ENCODE assay signal across 15 cellular contexts in genomic region chr13:50393641-50394040, GRCh38.
A peak's percentile ranks its signal among the peaks of the same experiment; 100 is the strongest.
DNase-seq lines count a peak whose midpoint lies in the region; ATAC-seq, FAIRE-seq and TF ChIP-seq lines count a peak whose summit lies in the region.
"Had no signal": no experiment of that assay in that cellular context is flagged by ENCODE, and none has a peak within 500 bp of the region (broad histone marks: within the 10 kb centered on the region; RNA-seq: fewer than 3 reads in every experiment).

No MANE protein-coding gene starts in this region.

- DNase-seq in NCI-H2171 treated with DMSO at 0.1 percent for 48 hours (lab: John Stamatoyannopoulos, UW) (peak; percentile 95), neural crest cell (ENCODE audit: low read depth, low spot score) (peak; percentile 28), kidney (no peak), GM12892 (ENCODE audit: insufficient read length) (no peak), SHP77 treated with DMSO at 0.1 percent for 48 hours (lab: John Stamatoyannopoulos, UW) (no peak)
- DNase-seq: activated CD4-positive, alpha-beta T cell treated with anti-CD3 and anti-CD28 coated beads for 4 hours; activated effector memory CD4-positive, alpha-beta T cell treated with anti-CD3 and anti-CD28 coated beads, Interleukin-2, amount 50 U/mL, for 16 hours; CD8-positive, alpha-beta memory T cell; cerebellar nuclear complex; stimulated activated naive CD8-positive, alpha-beta T cell treated with anti-CD3 and anti-CD28 coated beads, Interleukin-15, amount 100 ng/mL, for 72 hours had no signal

- intact Hi-C loops in kidney (cut with DNase I), result no loop called here

- H3K9me3 ChIP-seq in HEK293 (ENCODE audit: control insufficient read depth, insufficient read depth, low read depth, low read length) (no peaks in the 10 kb centered on the region), kidney (ENCODE audit: control insufficient read depth in 1 of 2, low read length in 2 of 2) (no peaks in the 10 kb centered on the region)

- FAIRE-seq in kidney (lab: Jason Lieb, UNC), result no peak
- no peak for FAIRE-seq in GM12892 (lab: Jason Lieb, UNC)
- FAIRE-seq: GM19239, keratinocyte had no signal

- peaks cover 0 to 7% (median 0%) of the 10 kb centered on the region in 5 experiments for H3K9me3 Mint-ChIP-seq in brain
- H3K9me3 Mint-ChIP-seq in neural crest cell, result peaks cover 2% of the 10 kb centered on the region
- H3K9me3 Mint-ChIP-seq: CD8-positive, alpha-beta memory T cell; stimulated activated naive CD8-positive, alpha-beta T cell treated with anti-CD3 and anti-CD28 coated beads, Interleukin-15, amount 100 ng/mL, for 72 hours had no signal

- POLR2A ChIA-PET in HEK293 (lab: Yijun Ruan, JAX), result no interaction called here

- H3K36me3 Mint-ChIP-seq in brain (no peaks in the 10 kb centered on the region), neural crest cell (ENCODE audit: low read depth) (peaks cover 5% of the 10 kb centered on the region)

- H3K4me1 ChIP-seq in HEK293 (ENCODE audit: control insufficient read depth, insufficient read depth, low read length) (no peaks in the 10 kb centered on the region; the same call in 1 of the 2 replicates), kidney (ENCODE audit: control insufficient read depth in 1 of 2, insufficient read depth in 1 of 2, low read depth in 1 of 2, low read length in 2 of 2) (no peaks in the 10 kb centered on the region)

- H3K27ac Mint-ChIP-seq in brain (peak overlapping the region; percentile 61 to 88 (median 77)), neural crest cell (ENCODE audit: unreplicated experiment) (no peak overlapping the region)
- H3K27ac Mint-ChIP-seq: CD8-positive, alpha-beta memory T cell; stimulated activated naive CD8-positive, alpha-beta T cell treated with anti-CD3 and anti-CD28 coated beads, Interleukin-15, amount 100 ng/mL, for 72 hours had no signal

- H3K9ac ChIP-seq in kidney (ENCODE audit: low read length in 2 of 2), result no peak overlapping the region

- H3K27ac ChIP-seq in HEK293 (ENCODE audit: extremely low read depth, low read depth, low read length), result no peak overlapping the region
- H3K27ac ChIP-seq in kidney (ENCODE audit: low read depth in 2 of 2, low read length in 2 of 2), result no peak overlapping the region

- H3K4me1 Mint-ChIP-seq in brain (peaks cover 48% of the 10 kb centered on the region), neural crest cell (peaks cover 14% of the 10 kb centered on the region)
- H3K4me1 Mint-ChIP-seq: CD8-positive, alpha-beta memory T cell; stimulated activated naive CD8-positive, alpha-beta T cell treated with anti-CD3 and anti-CD28 coated beads, Interleukin-15, amount 100 ng/mL, for 72 hours had no signal

- peak overlapping the region in 4 of 5 experiments; percentile 20 to 56 (median 38) for H3K4me3 Mint-ChIP-seq in brain
- H3K4me3 Mint-ChIP-seq in neural crest cell, result no peak overlapping the region
- H3K4me3 Mint-ChIP-seq: CD8-positive, alpha-beta memory T cell; stimulated activated naive CD8-positive, alpha-beta T cell treated with anti-CD3 and anti-CD28 coated beads, Interleukin-15, amount 100 ng/mL, for 72 hours had no signal

- H3K4me3 ChIP-seq in HEK293 (ENCODE audit: low read depth, low read length) (no peak overlapping the region), kidney (ENCODE audit: low read length in 2 of 2) (no peak overlapping the region)

- no peak for TF ChIP-seq CTCF in HEK293 (tag by site-specific recombination; IDR thresholded peaks at IDR 0.05)
- no peak for TF ChIP-seq CTCF in brain (conservative IDR thresholded peaks at IDR 0.05)
- TF ChIP-seq CTCF in neural crest cell (conservative IDR thresholded peaks at IDR 0.05), result no peak
- TF ChIP-seq CTCF in kidney (IDR thresholded peaks at IDR 0.05; ENCODE audit: borderline replicate concordance, extremely low read depth, insufficient read depth), result no peak

- H3K27me3 Mint-ChIP-seq in brain (peaks cover 3% of the 10 kb centered on the region), neural crest cell (ENCODE audit: low read depth) (no peaks in the 10 kb centered on the region)
- H3K27me3 Mint-ChIP-seq: CD8-positive, alpha-beta memory T cell had no signal

- TF ChIP-seq POLR2A in GM12892 (IDR thresholded peaks at IDR 0.05; ENCODE audit: low read depth, low read length), result no peak

- H3K36me3 ChIP-seq in HEK293 (ENCODE audit: control insufficient read depth in 2 of 2, insufficient read depth in 1 of 2, low read length in 2 of 2), result no peaks in the 10 kb centered on the region
- H3K36me3 ChIP-seq in kidney (ENCODE audit: control insufficient read depth in 1 of 2, insufficient read depth in 2 of 2, low read length in 2 of 2), result no peaks in the 10 kb centered on the region

- no peak for ATAC-seq in HG03469 (IDR thresholded peaks at IDR 0.05; ENCODE audit: unreplicated experiment)
- ATAC-seq: stimulated activated naive CD8-positive, alpha-beta T cell treated with anti-CD3 and anti-CD28 coated beads, Interleukin-15, amount 100 ng/mL, for 72 hours had no signal

- CTCF ChIA-PET in HEK293 (lab: Yijun Ruan, JAX), result interaction anchor here (0.5 kb wide), 1 partner anchor 8 kb away, joined by 3 read pairs; no protein-coding TSS in a partner anchor

TF ChIP-seq in HEK293, 187 proteins besides CTCF, POLR2A, EP300 and RAD21 (continues in another document):
- peak; percentile 95; the same call in 1 of the 2 replicates for TF ChIP-seq ZNF610 (tag by site-specific recombination; IDR thresholded peaks at IDR 0.05; ENCODE audit: borderline replicate concordance)
- peak; percentile 99 for TF ChIP-seq FEZF1 (tag by site-specific recombination; IDR thresholded peaks at IDR 0.05)
- TF ChIP-seq ZNF791 (tag by site-specific recombination; IDR thresholded peaks at IDR 0.05), result no peak
- TF ChIP-seq MZF1 (tag by site-specific recombination; IDR thresholded peaks at IDR 0.05; ENCODE audit: borderline replicate concordance), result peak; percentile 63; the same call in 1 of the 2 replicates
- no peak for TF ChIP-seq ZFP69B (tag by site-specific recombination; IDR thresholded peaks at IDR 0.05)
- TF ChIP-seq ZBTB17 (tag by site-specific recombination; IDR thresholded peaks at IDR 0.05), result peak; percentile 47; the same call in 1 of the 2 replicates
- TF ChIP-seq ZNF350 (tag by site-specific recombination; IDR thresholded peaks at IDR 0.05), result no peak
- TF ChIP-seq ZSCAN30 (tag by site-specific recombination; IDR thresholded peaks at IDR 0.05), result 0 out of 2 replicates have a peak, but pooled peaks have one; percentile 16
- peak; percentile 37 for TF ChIP-seq ZBTB8A (tag by site-specific recombination; IDR thresholded peaks at IDR 0.05)
- TF ChIP-seq SP7 (tag by site-specific recombination; IDR thresholded peaks at IDR 0.05), result peak; percentile 75; the same call in 1 of the 2 replicates
- TF ChIP-seq ZIC2 (tag by site-specific recombination; IDR thresholded peaks at IDR 0.05), result peak; percentile 88
- peak; percentile 79 for TF ChIP-seq GLIS1 (tag by site-specific recombination; IDR thresholded peaks at IDR 0.05)
- 0 out of 2 replicates have a peak, but pooled peaks have one; percentile 34 for TF ChIP-seq OSR2 (tag by site-specific recombination; IDR thresholded peaks at IDR 0.05)
- no peak for TF ChIP-seq ZFP37 (tag by site-specific recombination; IDR thresholded peaks at IDR 0.05)
- TF ChIP-seq PATZ1 (tag by site-specific recombination; IDR thresholded peaks at IDR 0.05), result 0 out of 2 replicates have a peak, but pooled peaks have one; percentile 42
- no peak for TF ChIP-seq GLIS2 (tag by site-specific recombination; IDR thresholded peaks at IDR 0.05)
- peak; percentile 65; the same call in 1 of the 2 replicates for TF ChIP-seq ZNF600 (tag by site-specific recombination; IDR thresholded peaks at IDR 0.05)
- TF ChIP-seq ZFHX2 (tag by site-specific recombination; conservative IDR thresholded peaks at IDR 0.05), result peak; percentile 75
- peak; percentile 94 for TF ChIP-seq ZNF394 (tag by site-specific recombination; IDR thresholded peaks at IDR 0.05; ENCODE audit: borderline replicate concordance)
- TF ChIP-seq ZNF26 (tag by site-specific recombination; IDR thresholded peaks at IDR 0.05), result no peak
- TF ChIP-seq EGR2 (tag by site-specific recombination; IDR thresholded peaks at IDR 0.05; ENCODE audit: low read depth), result peak; percentile 36; the same call in 1 of the 2 replicates
- no peak for TF ChIP-seq ZNF776 (tag by site-specific recombination; IDR thresholded peaks at IDR 0.05; ENCODE audit: borderline replicate concordance)
- no peak for TF ChIP-seq ZFP41 (tag by site-specific recombination; IDR thresholded peaks at IDR 0.05; ENCODE audit: borderline replicate concordance)

Comparison
In these comparisons a context has a peak if more than half of its experiments do, and no peak if none do; other contexts are left out.
1. DNase-seq: peak in NCI-H2171 treated with DMSO at 0.1 percent for 48 hours (single experiment) and neural crest cell (single experiment); none in kidney (single experiment), GM12892 (single experiment) and SHP77 treated with DMSO at 0.1 percent for 48 hours (single experiment).